In the genomic region with DNA sequence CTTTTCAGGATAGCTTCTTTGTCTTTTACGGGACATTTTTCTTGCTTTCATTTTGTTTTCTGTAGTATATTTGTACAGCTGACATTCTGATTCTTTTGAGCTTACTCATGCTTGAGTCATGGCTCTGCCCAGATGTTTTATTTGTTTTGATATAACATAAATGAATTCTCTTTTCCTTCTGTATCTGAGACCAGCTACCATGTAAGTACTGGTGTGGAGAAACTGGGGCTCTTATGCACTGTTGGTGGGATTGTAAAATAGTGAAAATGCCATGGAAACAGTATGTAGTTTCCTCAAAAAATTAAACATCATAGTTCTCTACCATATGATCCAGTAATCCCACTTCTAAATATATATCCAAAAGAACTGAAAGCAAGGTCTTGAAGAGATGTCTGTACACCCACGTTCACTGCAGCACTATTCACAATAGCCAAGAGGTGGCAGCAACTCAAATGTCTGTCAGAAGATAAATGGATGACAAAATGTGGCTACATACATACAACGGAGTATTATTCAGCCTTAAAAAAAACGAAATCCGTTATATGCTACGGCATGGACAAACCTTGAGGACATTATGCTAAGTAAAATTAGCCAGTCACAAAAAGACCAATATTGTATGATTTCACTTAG, we compare ENCODE assay signal across 8 cellular contexts.
DNase-seq lines count a peak whose midpoint lies in the region; ATAC-seq and TF ChIP-seq lines count a peak whose summit lies in the region.

No MANE protein-coding gene starts in this region.

- H3K9me3 ChIP-seq in breast epithelium (no peaks in the 10 kb centered on the region), fibroblast of lung (ENCODE audit: control insufficient read depth, insufficient read depth, low read depth, low read length) (no peaks in the 10 kb centered on the region), HAP-1 (no peaks in the 10 kb centered on the region)

- peak overlapping the region; percentile 73 for H3K4me3 Mint-ChIP-seq in MCF 10A (ENCODE audit: unreplicated experiment)
- H3K4me3 Mint-ChIP-seq in type B pancreatic cell: no peak overlapping the region

- H3K4me3 ChIP-seq in breast epithelium (no peak overlapping the region), fibroblast of lung (replicated peaks in 1 of 4; ENCODE audit: control extremely low read depth in 1 of 4, insufficient read depth in 1 of 4, low read depth in 3 of 4, low read length in 4 of 4) (peak overlapping the region in 2 of 4 experiments; percentile 30 to 34), HAP-1 (no peak overlapping the region)

- intact Hi-C loops in MCF 10A (cut with micrococcal nuclease) (loop anchor here (2.0 kb wide), 1 partner anchor 86 kb away; a partner anchor contains a TSS), breast epithelium (cut with DNase I; ENCODE audit: low total_unique reads) (loop anchor here (1.0 kb wide), 1 partner anchor 14 kb away; no protein-coding TSS in a partner anchor), posterior vena cava (cut with DNase I) (no loop called here)

- BruUV-seq in MCF 10A (replicated peaks; lab: Mats Ljungman, UMichigan): no TSS peak

- no peaks in the 10 kb centered on the region for H3K36me3 Mint-ChIP-seq in MCF 10A (ENCODE audit: insufficient read depth, unreplicated experiment)
- peaks cover 11% of the 10 kb centered on the region for H3K36me3 Mint-ChIP-seq in type B pancreatic cell

- DNase-seq in MCF 10A (ENCODE audit: unreplicated experiment) (peak; percentile 70), breast epithelium (ENCODE audit: low spot score in 2 of 2) (no peak), RKO (ENCODE audit: low spot score) (peak; percentile 56), fibroblast of lung (ENCODE audit: low read depth in 2 of 2) (peak; percentile 87 to 94), type B pancreatic cell (ENCODE audit: extremely low spot score, unreplicated experiment) (no peak), posterior vena cava (ENCODE audit: low spot score) (no peak), HAP-1 (ENCODE audit: low spot score in 2 of 2) (no peak)

- no peaks in the 10 kb centered on the region for H3K9me3 Mint-ChIP-seq in MCF 10A (ENCODE audit: unreplicated experiment)
- peaks cover 5% of the 10 kb centered on the region for H3K9me3 Mint-ChIP-seq in type B pancreatic cell

- H3K27me3 ChIP-seq in breast epithelium (no peaks in the 10 kb centered on the region), fibroblast of lung (ENCODE audit: control insufficient read depth, insufficient read depth, low read length) (no peaks in the 10 kb centered on the region), HAP-1 (ENCODE audit: low read depth) (no peaks in the 10 kb centered on the region)

- POLR2A ChIA-PET in MCF 10A (lab: Yijun Ruan, JAX): interaction anchor here (0.6 to 2.5 kb wide), 12 partner anchors 8 to 117 kb away, joined by 3 to 18 read pairs (median 5); a partner anchor contains a TSS

- no peaks in the 10 kb centered on the region for H3K27me3 Mint-ChIP-seq in MCF 10A (ENCODE audit: insufficient read depth, unreplicated experiment)
- H3K27me3 Mint-ChIP-seq in type B pancreatic cell: no peaks in the 10 kb centered on the region

- peaks cover 13% of the 10 kb centered on the region for H3K4me1 Mint-ChIP-seq in MCF 10A (ENCODE audit: insufficient read depth, unreplicated experiment)
- H3K4me1 Mint-ChIP-seq in type B pancreatic cell (ENCODE audit: unreplicated experiment): peaks cover 4% of the 10 kb centered on the region

- no peaks in the 10 kb centered on the region for H4K20me1 ChIP-seq in fibroblast of lung (ENCODE audit: control insufficient read depth, extremely low read depth, insufficient read depth, low read length)

- no peak overlapping the region for H3K27ac ChIP-seq in breast epithelium
- H3K27ac ChIP-seq in fibroblast of lung (ENCODE audit: insufficient read depth, low read length): peak overlapping the region; percentile 63

- CTCF ChIA-PET in MCF 10A (lab: Yijun Ruan, JAX): interaction anchor here (0.6 to 1.7 kb wide), 13 partner anchors 12 to 704 kb away, joined by 3 to 5 read pairs (median 4); no protein-coding TSS in a partner anchor

- peak; percentile 27 for TF ChIP-seq CTCF in MCF 10A (IDR thresholded peaks at IDR 0.05; ENCODE audit: unreplicated experiment)
- TF ChIP-seq CTCF in breast epithelium (IDR thresholded peaks at IDR 0.05): peak in 1 of 3 donors; percentile 21
- TF ChIP-seq CTCF in fibroblast of lung (conservative IDR thresholded peaks at IDR 0.05 in 1 of 2, IDR thresholded peaks at IDR 0.05 in 1 of 2; ENCODE audit: low read depth in 1 of 2, low read length in 2 of 2): peak; percentile 37 to 74
- peak; percentile 57 for TF ChIP-seq CTCF in type B pancreatic cell (conservative IDR thresholded peaks at IDR 0.05)

- ATAC-seq in HG02970 (IDR thresholded peaks at IDR 0.05; ENCODE audit: low FRiP score, unreplicated experiment): no peak

- peak overlapping the region; percentile 42 for H3K4me2 ChIP-seq in fibroblast of lung (ENCODE audit: extremely low read depth, insufficient read depth, low read length)

- no peaks in the 10 kb centered on the region for H3K79me2 ChIP-seq in fibroblast of lung (ENCODE audit: control insufficient read depth, insufficient read depth, low read length)

- H3K4me1 ChIP-seq in breast epithelium (no peaks in the 10 kb centered on the region), fibroblast of lung (ENCODE audit: control insufficient read depth, extremely low read depth, insufficient read depth, low read length) (peaks cover 5% of the 10 kb centered on the region), HAP-1 (no peaks in the 10 kb centered on the region)

- no peak overlapping the region for H3K9ac ChIP-seq in fibroblast of lung (ENCODE audit: insufficient read depth, low read length)

- H3K27ac Mint-ChIP-seq in MCF 10A (ENCODE audit: low read depth, unreplicated experiment): peak overlapping the region; percentile 91
- H3K27ac Mint-ChIP-seq in type B pancreatic cell: no peak overlapping the region

- no peaks in the 10 kb centered on the region for H3K36me3 ChIP-seq in breast epithelium
- no peaks in the 10 kb centered on the region for H3K36me3 ChIP-seq in fibroblast of lung (ENCODE audit: control insufficient read depth, insufficient read depth, low read length)
- peaks cover 6% of the 10 kb centered on the region for H3K36me3 ChIP-seq in HAP-1 (replicated peaks)

- in situ Hi-C loops in HAP-1 (cut with MboI; ENCODE audit: low sequenced_read_pairs): no loop called here

- H2AFZ ChIP-seq in fibroblast of lung (ENCODE audit: low read length): no peak overlapping the region

- no peak for TF ChIP-seq POLR2A in breast epithelium (IDR thresholded peaks at IDR 0.05)

Comparison
In these comparisons a context has a peak if more than half of its experiments do, and no peak if none do; other contexts are left out.
1. DNase-seq: peak in MCF 10A (single experiment), RKO (single experiment) and fibroblast of lung (2 of 2); none in breast epithelium (0 of 2), type B pancreatic cell (single experiment), posterior vena cava (single experiment) and HAP-1 (0 of 2).
2. intact Hi-C loops: an anchor here in MCF 10A (2.0 kb wide) and breast epithelium (1.0 kb wide); none called in posterior vena cava.